ENCODE assay signal across 18 cellular contexts in genomic region chr1:67863637-67864036, GRCh38.
"Had no signal": no experiment of that assay in that cellular context is flagged by ENCODE, and none has a peak within 500 bp of the region (broad histone marks: within the 10 kb centered on the region; RNA-seq: fewer than 3 reads in every experiment).

No MANE protein-coding gene starts in this region.

- DNase-seq: dorsolateral prefrontal cortex; effector CD8-positive, alpha-beta T cell; heart left ventricle; hippocampal formation; mesendoderm; naive B cell; psoas muscle; spleen; stimulated activated CD4-positive, alpha-beta T cell treated with anti-CD3 and anti-CD28 coated beads, Interleukin-15, amount 100 ng/mL, for 24 hours; stimulated activated CD4-positive, alpha-beta T cell treated with anti-CD3 and anti-CD28 coated beads, Interleukin-1b, Interleukin-23, amount 100 ng/mL, for 48 hours; stimulated activated CD4-positive, alpha-beta T cell treated with anti-CD3 and anti-CD28 coated beads, Interleukin-4, amount 100 ng/mL, for 24 hours; tibial artery; upper lobe of right lung had no signal

- H3K36me3 Mint-ChIP-seq: naive B cell; stimulated activated memory B cell treated with anti-CD40 and anti-IgM and Interleukin-4, amounts not matched to agents 10 μg/mL and 1 μg/mL and 100 μg/mL, for 72 hours had no signal

- H3K9me3 Mint-ChIP-seq: stimulated activated memory B cell treated with anti-CD40 and anti-IgM and Interleukin-4, amounts not matched to agents 10 μg/mL and 1 μg/mL and 100 μg/mL, for 72 hours; stimulated activated naive CD8-positive, alpha-beta T cell treated with anti-CD3 and anti-CD28 coated beads, Interleukin-15, Interleukin-2, amounts not matched to agents 100 ng/mL and 50 ng/mL, for 24 hours had no signal

- H3K4me3 Mint-ChIP-seq: naive B cell; stimulated activated memory B cell treated with anti-CD40 and anti-IgM and Interleukin-4, amounts not matched to agents 10 μg/mL and 1 μg/mL and 100 μg/mL, for 72 hours; stimulated activated naive CD8-positive, alpha-beta T cell treated with anti-CD3 and anti-CD28 coated beads, Interleukin-15, Interleukin-2, amounts not matched to agents 100 ng/mL and 50 ng/mL, for 24 hours had no signal

- H3K4me1 Mint-ChIP-seq: naive B cell; stimulated activated memory B cell treated with anti-CD40 and anti-IgM and Interleukin-4, amounts not matched to agents 10 μg/mL and 1 μg/mL and 100 μg/mL, for 72 hours had no signal

- H3K4me1 ChIP-seq: spleen, tibial artery, upper lobe of right lung, vagina had no signal

- H3K4me3 ChIP-seq: dorsolateral prefrontal cortex, heart left ventricle, psoas muscle, spleen, tibial artery, upper lobe of right lung, vagina had no signal

- H3K27ac Mint-ChIP-seq: naive B cell; stimulated activated memory B cell treated with anti-CD40 and anti-IgM and Interleukin-4, amounts not matched to agents 10 μg/mL and 1 μg/mL and 100 μg/mL, for 72 hours; stimulated activated naive CD8-positive, alpha-beta T cell treated with anti-CD3 and anti-CD28 coated beads, Interleukin-15, Interleukin-2, amounts not matched to agents 100 ng/mL and 50 ng/mL, for 24 hours had no signal

- H3K36me3 ChIP-seq: heart left ventricle, neutrophil, spleen, tibial artery, upper lobe of right lung, vagina had no signal

- H3K27me3 ChIP-seq: dorsolateral prefrontal cortex, heart left ventricle, tibial artery, upper lobe of right lung, vagina had no signal

- H3K27ac ChIP-seq: dorsolateral prefrontal cortex, heart left ventricle, neutrophil, psoas muscle, spleen, tibial artery, upper lobe of right lung, vagina had no signal

- H3K9me3 ChIP-seq: heart left ventricle, neutrophil, psoas muscle, spleen, tibial artery, upper lobe of right lung, vagina had no signal

- ATAC-seq: heart left ventricle; psoas muscle; sciatic nerve; stimulated activated memory B cell treated with anti-CD40 and anti-IgM and Interleukin-4, amounts not matched to agents 10 μg/mL and 1 μg/mL and 100 μg/mL, for 72 hours; upper lobe of right lung had no signal
